In genomic region chr4:119623025-119623424, GRCh38 we compare ENCODE assay signal across 17 cellular contexts. TPM values are rescaled to one million over a fixed set of nuclear protein-coding genes. Genes with fewer than 3 reads are reported as not detected.
DNase-seq lines count a peak whose midpoint lies in the region; ATAC-seq and TF ChIP-seq lines count a peak whose summit lies in the region.
"Had no signal": no experiment of that assay in that cellular context is flagged by ENCODE, and none has a peak within 500 bp of the region (broad histone marks: within the 10 kb centered on the region; RNA-seq: fewer than 3 reads in every experiment).

No MANE protein-coding gene starts in this region.

- no peaks in the 10 kb centered on the region for H4K20me1 ChIP-seq in GM23248 (ENCODE audit: insufficient read depth)

- H3K9me2 ChIP-seq in GM23248 (ENCODE audit: insufficient read depth) = no peaks in the 10 kb centered on the region

- no peak for TF ChIP-seq POLR2A in sigmoid colon (IDR thresholded peaks at IDR 0.05)

- H3K36me3 ChIP-seq in GM23248 (ENCODE audit: low read depth) = no peaks in the 10 kb centered on the region
- no peaks in the 10 kb centered on the region for H3K36me3 ChIP-seq in adipocyte (ENCODE audit: control insufficient read depth, insufficient read depth, low read length, severe bottlenecking)
- H3K36me3 ChIP-seq in sigmoid colon = no peaks in the 10 kb centered on the region

- H3F3A ChIP-seq in GM23248 (ENCODE audit: insufficient read depth) = no peaks in the 10 kb centered on the region; the same call in 1 of the 2 replicates

- peak; percentile 52 for DNase-seq in GM23248
- peak; percentile 65 for DNase-seq in adipocyte (ENCODE audit: low read depth)
- peak; percentile 5 for DNase-seq in fibroblast of mammary gland (ENCODE audit: low read depth)
- DNase-seq in sigmoid colon = no peak
- DNase-seq in T-helper 17 cell = no peak
- no peak for DNase-seq in NCI-H524 (lab: John Stamatoyannopoulos, UW)
- no peak for DNase-seq in stimulated activated naive CD4-positive, alpha-beta T cell treated with Interleukin-2 at 50 U/mL for 16 hours (lab: John Stamatoyannopoulos, UW)
- DNase-seq: activated CD4-positive, alpha-beta T cell treated with anti-CD3 and anti-CD28 coated beads for 4 hours; Caco-2; foreskin melanocyte; GF-D8; H9; NCI-H446; Right ventricle myocardium superior; stimulated activated CD4-positive, alpha-beta T cell treated with anti-CD3 and anti-CD28 coated beads, Interleukin-1b, Interleukin-23, amount 100 ng/mL, for 48 hours had no signal

- TF ChIP-seq CTCF in fibroblast of mammary gland (conservative IDR thresholded peaks at IDR 0.05; ENCODE audit: control insufficient read depth, insufficient read depth, low read depth, low read length) (no peak), sigmoid colon (IDR thresholded peaks at IDR 0.05) (no peak)

- H3K27ac Mint-ChIP-seq in T-helper 17 cell = no peak overlapping the region
- H3K27ac Mint-ChIP-seq: H9; natural killer cell treated with Interleukin-12 subunit alpha and Interleukin-12 subunit beta and Interleukin-15 and Interleukin-18, amount 100 ng/mL, for 72 hours had no signal

- H3K9me3 ChIP-seq in GM23248 (ENCODE audit: low read depth) (no peaks in the 10 kb centered on the region), adipocyte (ENCODE audit: control insufficient read depth, low read length) (no peaks in the 10 kb centered on the region), sigmoid colon (no peaks in the 10 kb centered on the region), T-helper 17 cell (ENCODE audit: control insufficient read depth, low read length, poor library complexity, severe bottlenecking) (no peaks in the 10 kb centered on the region)
- H3K9me3 ChIP-seq: Caco-2 had no signal

- H3K27ac ChIP-seq in GM23248 = no peak overlapping the region
- peak overlapping the region; percentile 92 to 96 (median 94) for H3K27ac ChIP-seq in sigmoid colon

- intact Hi-C loops in sigmoid colon (cut with DNase I) = loop anchor here (10.0 kb wide), 1 partner anchor 308 kb away; no protein-coding TSS in a partner anchor

- H3K27me3 ChIP-seq in GM23248 (replicated peaks; ENCODE audit: insufficient read depth) (no peaks in the 10 kb centered on the region), adipocyte (replicated peaks; ENCODE audit: control insufficient read depth, insufficient read depth, low read length) (no peaks in the 10 kb centered on the region), sigmoid colon (no peaks in the 10 kb centered on the region)

- in situ Hi-C loops in GM23248 (cut with MboI) = no loop called here

- H3K4me1 ChIP-seq in GM23248 (ENCODE audit: insufficient read depth) = peaks cover 22% of the 10 kb centered on the region; the same call in 1 of the 2 replicates
- peaks cover 3% of the 10 kb centered on the region for H3K4me1 ChIP-seq in adipocyte (ENCODE audit: control insufficient read depth, insufficient read depth, low read length)
- H3K4me1 ChIP-seq in sigmoid colon = peaks cover 0 to 60% (median 40%) of the 10 kb centered on the region in 4 donors
- H3K4me1 ChIP-seq: Caco-2 had no signal

- H3K4me2 ChIP-seq in GM23248 (ENCODE audit: unreplicated experiment) = no peak overlapping the region

- peaks cover 2% of the 10 kb centered on the region for H3K36me3 Mint-ChIP-seq in T-helper 17 cell (ENCODE audit: low read depth)
- H3K36me3 Mint-ChIP-seq: natural killer cell treated with Interleukin-12 subunit alpha and Interleukin-12 subunit beta and Interleukin-15 and Interleukin-18, amount 100 ng/mL, for 72 hours had no signal

- H3K4me1 Mint-ChIP-seq in T-helper 17 cell = peaks cover 13% of the 10 kb centered on the region

- peaks cover 21% of the 10 kb centered on the region for H3K27me3 Mint-ChIP-seq in T-helper 17 cell

- H3K4me3 ChIP-seq in GM23248 = no peak overlapping the region
- H3K4me3 ChIP-seq in adipocyte (ENCODE audit: low read length) = no peak overlapping the region
- H3K4me3 ChIP-seq in fibroblast of mammary gland (ENCODE audit: control insufficient read depth, low read depth, low read length) = no peak overlapping the region
- peak overlapping the region in 3 of 4 donors; percentile 75 to 96 (median 84) for H3K4me3 ChIP-seq in sigmoid colon

- ATAC-seq in T-helper 17 cell (no peak), HG02840 (IDR thresholded peaks at IDR 0.05; ENCODE audit: low FRiP score, unreplicated experiment) (no peak)
- ATAC-seq: natural killer cell treated with Interleukin-12 subunit alpha and Interleukin-12 subunit beta and Interleukin-15 and Interleukin-18, amount 100 ng/mL, for 72 hours had no signal

- H3K9ac ChIP-seq in GM23248 (no peak overlapping the region), adipocyte (ENCODE audit: low read length) (no peak overlapping the region)

- no peak overlapping the region for H3K4me3 Mint-ChIP-seq in T-helper 17 cell
- H3K4me3 Mint-ChIP-seq: H9; natural killer cell treated with Interleukin-12 subunit alpha and Interleukin-12 subunit beta and Interleukin-15 and Interleukin-18, amount 100 ng/mL, for 72 hours had no signal

- TF ChIP-seq EP300 in sigmoid colon (IDR thresholded peaks at IDR 0.05) = no peak

- no peak overlapping the region for H2AFZ ChIP-seq in GM23248

- H3K79me2 ChIP-seq in GM23248 (ENCODE audit: insufficient read depth) = peaks cover 21% of the 10 kb centered on the region

RNA-seq across cellular contexts. Expression of gene PDE5A, which starts 5.6 kb away (rescaled TPM):
- total RNA-seq in GM23248 (2014; rRNA removed; shearing (Covaris generic)) = 13.8 and 16.7 TPM in 2 replicates
- polyA plus RNA-seq in GM23248 (2016; fragmentation: Nextera tagmentation; extraction: Ambion mirVana) (6.8 and 8.0 TPM in 2 replicates), sigmoid colon (1 to 10 TPM; 5.5 to 9.0 (median 7.4) TPM)
- total RNA-seq in sigmoid colon (100 to 1,000 TPM; 138 to 209 (median 149) TPM), T-helper 17 cell (10 to 100 TPM in 1 of 2 donors, 1 to 10 TPM in 1; 6.7 to 43.2 TPM)

Comparison
In these comparisons a context has a peak if more than half of its experiments do, and no peak if none do; other contexts are left out.
1. DNase-seq: peak in GM23248 (single experiment), adipocyte (single experiment) and fibroblast of mammary gland (single experiment); none in sigmoid colon (single experiment), T-helper 17 cell (0 of 3), NCI-H524 (0 of 2) and stimulated activated naive CD4-positive, alpha-beta T cell treated with Interleukin-2 at 50 U/mL for 16 hours (single experiment).
2. H3K4me3 ChIP-seq: peak in sigmoid colon (3 of 4); none in GM23248 (single experiment), adipocyte (single experiment) and fibroblast of mammary gland (single experiment).